ENCODE assay signal across 16 cellular contexts in genomic region chr2:20092901-20093235, GRCh38. TPM values are rescaled to one million over a fixed set of nuclear protein-coding genes. Genes with fewer than 3 reads are reported as not detected.
A peak's percentile ranks its signal among the peaks of the same experiment; 100 is the strongest.
DNase-seq lines count a peak whose midpoint lies in the region; ATAC-seq, FAIRE-seq and TF ChIP-seq lines count a peak whose summit lies in the region.
"Had no signal": no experiment of that assay in that cellular context is flagged by ENCODE, and none has a peak within 500 bp of the region (broad histone marks: within the 10 kb centered on the region; RNA-seq: fewer than 3 reads in every experiment).

No MANE protein-coding gene starts in this region.

- no peak overlapping the region for H4K8ac ChIP-seq in mesenchymal stem cell (ENCODE audit: low read length)

- H3K36me3 ChIP-seq in HepG2 (replicated peaks in 1 of 2; ENCODE audit: control insufficient read depth in 1 of 2, insufficient read depth in 2 of 2, low read length in 2 of 2) (no peaks in the 10 kb centered on the region), right lobe of liver (no peaks in the 10 kb centered on the region), mesenchymal stem cell (ENCODE audit: control insufficient read depth in 1 of 2, insufficient read depth in 2 of 2, low read depth in 1 of 2, low read length in 2 of 2) (no peaks in the 10 kb centered on the region)
- H3K36me3 ChIP-seq: BE2C, MG63, Peyer's patch had no signal

- no peaks in the 10 kb centered on the region for H3K9me3 ChIP-seq in HepG2 (ENCODE audit: low read length)
- H3K9me3 ChIP-seq in right lobe of liver: no peaks in the 10 kb centered on the region
- no peaks in the 10 kb centered on the region for H3K9me3 ChIP-seq in mesenchymal stem cell (ENCODE audit: control insufficient read depth, low read length)
- H3K9me3 ChIP-seq: BE2C, MG63, Peyer's patch had no signal

- WGBS in HepG2 (ENCODE audit: low lambda C conversion rate): 95% methylated on average over 5 of the region's 5 CpGs
- 94% methylated on average over 3 of the region's 5 CpGs for WGBS in right lobe of liver (ENCODE audit: insufficient coverage, low coverage, low lambda C conversion rate, missing lambda C conversion rate)
- WGBS in mesenchymal stem cell: 100% methylated on average over 5 of the region's 5 CpGs

- no peak overlapping the region for H3K14ac ChIP-seq in mesenchymal stem cell (ENCODE audit: low read length in 2 of 2)

- no peaks in the 10 kb centered on the region for H4K20me1 ChIP-seq in HepG2 (ENCODE audit: insufficient read depth, low read length)

- POLR2A ChIA-PET in HepG2 (lab: Yijun Ruan, JAX): interaction anchor here (1.5 to 1.9 kb wide), 2 partner anchors 14 to 42 kb away, joined by 5 to 18 read pairs; partner anchors contain the start of gene LAPTM4A

- intact Hi-C loops in HepG2 (cut with micrococcal nuclease; ENCODE audit: unreplicated experiment) (loop anchor here (1.0 to 2.0 kb wide), 5 partner anchors 18 to 138 kb away; partner anchors contain the start of gene LAPTM4A), right lobe of liver (cut with DNase I) (loop anchor here (5.0 to 10.0 kb wide), 2 partner anchors 128 to 136 kb away; no protein-coding TSS in a partner anchor)

- no peak overlapping the region for H2BK120ac ChIP-seq in mesenchymal stem cell (ENCODE audit: low read depth, low read length)

- H3K4me3 ChIP-seq in HepG2 (replicated peaks in 1 of 3; ENCODE audit: insufficient read depth in 1 of 3, low read depth in 2 of 3, low read length in 3 of 3) (no peak overlapping the region), right lobe of liver (no peak overlapping the region), mesenchymal stem cell (ENCODE audit: insufficient read depth in 1 of 2, low read depth in 1 of 2, low read length in 2 of 2) (no peak overlapping the region)
- H3K4me3 ChIP-seq: MG63, Peyer's patch had no signal

- H2AK5ac ChIP-seq in mesenchymal stem cell (ENCODE audit: low read length, severe bottlenecking): peak overlapping the region; percentile 28

- no peaks in the 10 kb centered on the region for H3K27me3 Mint-ChIP-seq in chondrocyte (ENCODE audit: low read depth)

- in situ Hi-C loops in HepG2 (cut with HindIII; ENCODE audit: extremely low pct_ligation_motif_present, low pct_unique_long_range_greater_than_20kb): loop anchor here (5.0 kb wide), 3 partner anchors 41 to 131 kb away; partner anchors contain the start of genes LAPTM4A and MATN3

- no peak overlapping the region for H2BK15ac ChIP-seq in mesenchymal stem cell (ENCODE audit: low read depth, poor library complexity, severe bottlenecking)

- H2BK5ac ChIP-seq in mesenchymal stem cell (ENCODE audit: low read depth, low read length, poor library complexity, severe bottlenecking): no peak overlapping the region

- H2BK12ac ChIP-seq in mesenchymal stem cell (ENCODE audit: low read length in 2 of 2): peak overlapping the region; percentile 0 to 34

- H3K4me1 ChIP-seq in HepG2 (ENCODE audit: insufficient read depth, low read length) (peaks cover 81% of the 10 kb centered on the region), right lobe of liver (peaks cover 0 to 23% (median 9%) of the 10 kb centered on the region in 4 donors), mesenchymal stem cell (ENCODE audit: control insufficient read depth, insufficient read depth, low read depth, low read length) (peaks cover 31% of the 10 kb centered on the region)
- H3K4me1 ChIP-seq: BE2C, Peyer's patch had no signal

- H3K27ac ChIP-seq in HepG2 (ENCODE audit: extremely low read length, insufficient read depth, low read length) (peak overlapping the region; percentile 7), right lobe of liver (no peak overlapping the region), mesenchymal stem cell (ENCODE audit: low read length, poor library complexity, severe bottlenecking) (no peak overlapping the region)

- TF ChIP-seq EP300 in HepG2 (IDR thresholded peaks at IDR 0.05; ENCODE audit: low read depth in 2 of 2, low read length in 2 of 2) (no peak), HepG2 (CRISPR knock-in tag; IDR thresholded peaks at IDR 0.05; ENCODE audit: borderline replicate concordance) (no peak)

- CTCF ChIA-PET in HepG2 (lab: Yijun Ruan, JAX; ENCODE audit: low intra/inter-chr PET ratio, low total read pairs): interaction anchor here (0.7 to 5.4 kb wide), 5 partner anchors 21 to 137 kb away, joined by 3 to 49 read pairs (median 4); no protein-coding TSS in a partner anchor

- peak overlapping the region; percentile 91; the same call in 1 of the 2 replicates for H3K4me2 ChIP-seq in HepG2 (ENCODE audit: low read depth, low read length)
- no peak overlapping the region for H3K4me2 ChIP-seq in mesenchymal stem cell (ENCODE audit: low read length, poor library complexity, severe bottlenecking)

- ATAC-seq in HepG2 (peak; percentile 3), right lobe of liver (no peak), GM21717 (IDR thresholded peaks at IDR 0.05; ENCODE audit: unreplicated experiment) (no peak)

- no peak for TF ChIP-seq CTCF in HepG2 (CRISPR knock-in tag; IDR thresholded peaks at IDR 0.05)
- TF ChIP-seq CTCF in right lobe of liver (IDR thresholded peaks at IDR 0.05): no peak
- no peak for TF ChIP-seq CTCF in chondrocyte (IDR thresholded peaks at IDR 0.05)

- H3K36me3 Mint-ChIP-seq in chondrocyte (ENCODE audit: low read depth): no peaks in the 10 kb centered on the region
- H3K36me3 Mint-ChIP-seq: CD4-positive, CD25-positive, alpha-beta regulatory T cell had no signal

- H3K27ac Mint-ChIP-seq in chondrocyte (ENCODE audit: unreplicated experiment): peak overlapping the region; percentile 14
- H3K27ac Mint-ChIP-seq: CD4-positive, CD25-positive, alpha-beta regulatory T cell; IgD-negative memory B cell had no signal

- H2AFZ ChIP-seq in HepG2 (ENCODE audit: low read length) (no peak overlapping the region), mesenchymal stem cell (ENCODE audit: low read depth, low read length) (no peak overlapping the region)

- H3K27me3 ChIP-seq in HepG2 (ENCODE audit: control insufficient read depth in 1 of 2, insufficient read depth in 2 of 2, low read length in 2 of 2) (no peaks in the 10 kb centered on the region; a peak in 1 of 5 replicates), right lobe of liver (no peaks in the 10 kb centered on the region), mesenchymal stem cell (ENCODE audit: control insufficient read depth in 1 of 2, insufficient read depth in 1 of 2, low read length in 2 of 2) (no peaks in the 10 kb centered on the region)
- H3K27me3 ChIP-seq: BE2C, MG63, Peyer's patch had no signal

- no peak overlapping the region for H3K18ac ChIP-seq in mesenchymal stem cell (ENCODE audit: low read depth in 1 of 2, low read length in 2 of 2)

- peaks cover 4% of the 10 kb centered on the region for H3K9me3 Mint-ChIP-seq in chondrocyte (ENCODE audit: low read depth)
- H3K9me3 Mint-ChIP-seq: CD4-positive, CD25-positive, alpha-beta regulatory T cell had no signal

- peak overlapping the region; percentile 55 for H4K91ac ChIP-seq in mesenchymal stem cell (ENCODE audit: low read length)

- H3K9ac ChIP-seq in HepG2 (ENCODE audit: insufficient read depth, low read depth, low read length): no peak overlapping the region
- peak overlapping the region; percentile 85 for H3K9ac ChIP-seq in mesenchymal stem cell (ENCODE audit: low read length)

- peak overlapping the region in 1 of 2 experiments; percentile 41 for H3K4ac ChIP-seq in mesenchymal stem cell (ENCODE audit: low read depth in 1 of 2, low read length in 2 of 2)

- no peak for DNase-seq in HepG2 (ENCODE audit: low spot score)
- DNase-seq in right lobe of liver: no peak
- DNase-seq in chondrocyte (ENCODE audit: low spot score): no peak
- DNase-seq in mesenchymal stem cell: no peak
- no peak for DNase-seq in NCI-H2171 treated with DMSO at 0.1 percent for 48 hours (lab: John Stamatoyannopoulos, UW)
- no peak for DNase-seq in GM03348 (ENCODE audit: low spot score)
- DNase-seq in midbrain (lab: John Stamatoyannopoulos, UW): no peak
- DNase-seq: BE2C; CD4-positive, CD25-positive, alpha-beta regulatory T cell; GDM1; MG63; NCI-H1048; NCI-H2029 treated with DMSO at 0.1 percent for 48 hours had no signal

- peaks cover 5% of the 10 kb centered on the region for H3K79me1 ChIP-seq in mesenchymal stem cell (replicated peaks; ENCODE audit: low read length, poor library complexity, severe bottlenecking)

- TF ChIP-seq POLR2A in HepG2 (IDR thresholded peaks at IDR 0.05; ENCODE audit: insufficient read depth in 1 of 2, low read depth in 2 of 2, low read length in 2 of 2) (no peak), right lobe of liver (IDR thresholded peaks at IDR 0.05) (no peak)

- no peak overlapping the region for H3K4me3 Mint-ChIP-seq in chondrocyte (ENCODE audit: unreplicated experiment)
- H3K4me3 Mint-ChIP-seq: CD4-positive, CD25-positive, alpha-beta regulatory T cell; IgD-negative memory B cell had no signal

- no peaks in the 10 kb centered on the region for H3K79me2 ChIP-seq in HepG2 (ENCODE audit: insufficient read depth, low read length)

- no peak for FAIRE-seq in HepG2 (lab: Jason Lieb, UNC)

- peaks cover 55% of the 10 kb centered on the region for H3K4me1 Mint-ChIP-seq in chondrocyte (ENCODE audit: low read depth)
- H3K4me1 Mint-ChIP-seq: CD4-positive, CD25-positive, alpha-beta regulatory T cell; IgD-negative memory B cell had no signal

- BruUV-seq in HepG2 (replicated peaks; lab: Mats Ljungman, UMichigan): TSS peak; percentile 66

- TF ChIP-seq RAD21 in HepG2 (CRISPR knock-in tag; IDR thresholded peaks at IDR 0.05): no peak

- H3K23ac ChIP-seq in mesenchymal stem cell (ENCODE audit: low read length in 2 of 2): no peak overlapping the region

RNA-seq across cellular contexts. Expression of gene LAPTM4A, which starts 41.4 kb away (rescaled TPM):
- 82.8 and 116 TPM in 2 replicates for total RNA-seq in HepG2 (2016; rRNA removed; fragmentation: Illumina TruSeq; extraction: Trizol)
- total RNA-seq in HepG2 (2016; cell fraction: cytosol; rRNA removed; fragmentation: Illumina TruSeq; extraction: Trizol; ENCODE audit: low read depth): 18.7 and 21.2 TPM in 2 replicates
- total RNA-seq in HepG2 (2016; cell fraction: insoluble cytoplasmic fraction; rRNA removed; fragmentation: Illumina TruSeq; extraction: Trizol): 83.7 and 119 TPM in 2 replicates
- 35.7 and 39.5 TPM in 2 replicates for total RNA-seq in HepG2 (2016; cell fraction: membrane; rRNA removed; fragmentation: Illumina TruSeq; extraction: Trizol)
- total RNA-seq in HepG2 (2016; cell fraction: nucleus; rRNA removed; fragmentation: Illumina TruSeq; extraction: Trizol): 127 and 144 TPM in 2 replicates
- polyA plus RNA-seq in HepG2 (2011; rRNA removed): 491 and 558 TPM in 2 replicates
- 344 and 527 TPM in 2 replicates for polyA plus RNA-seq in HepG2 (2011; cell fraction: cytosol; rRNA removed)
- polyA plus RNA-seq in HepG2 (2011; cell fraction: nucleus; rRNA removed): 114 and 137 TPM in 2 replicates
- 288 and 349 TPM in 2 replicates for polyA plus RNA-seq in HepG2 (2012)
- 46.6 and 49.9 TPM in 2 replicates for polyA plus RNA-seq in HepG2 (2016; cell fraction: cytosol; fragmentation: Illumina TruSeq; extraction: Trizol; ENCODE audit: low read depth)
- 181 and 190 TPM in 2 replicates for polyA plus RNA-seq in HepG2 (2016; cell fraction: insoluble cytoplasmic fraction; fragmentation: Illumina TruSeq; extraction: Trizol; ENCODE audit: low read depth)
- polyA plus RNA-seq in HepG2 (2016; cell fraction: membrane; fragmentation: Illumina TruSeq; extraction: Trizol; ENCODE audit: low read depth): 62.5 and 62.8 TPM in 2 replicates
- polyA plus RNA-seq in HepG2 (2016; cell fraction: nucleus; fragmentation: Illumina TruSeq; extraction: Trizol; ENCODE audit: insufficient read depth, low read depth): 365 and 398 TPM in 2 replicates
- polyA minus RNA-seq in HepG2 (2011; rRNA and poly(A)+ RNA removed; ENCODE audit: low replicate concordance): 123 and 176 TPM in 2 replicates
- 150 and 184 TPM in 2 replicates for polyA minus RNA-seq in HepG2 (2011; cell fraction: cytosol; rRNA and poly(A)+ RNA removed)
- 93.0 and 135 TPM in 2 replicates for polyA minus RNA-seq in HepG2 (2011; cell fraction: nucleus; rRNA and poly(A)+ RNA removed)
- total RNA-seq in right lobe of liver: 100 to 1,000 TPM in 4 of 6 experiments, 10 to 100 TPM in 2; 80.0 to 143 (median 126) TPM
- 361 to 405 TPM (median 404 TPM) in 3 replicates for total RNA-seq in chondrocyte
- polyA plus RNA-seq in mesenchymal stem cell (2013, experiment 1 of 2): 425 TPM
- polyA plus RNA-seq in mesenchymal stem cell (2013, experiment 2 of 2): 455 TPM
